In genomic region chr12:84502907-84503787, GRCh38 we compare ENCODE assay signal across 9 cellular contexts.
DNase-seq lines count a peak whose midpoint lies in the region; ATAC-seq and TF ChIP-seq lines count a peak whose summit lies in the region.
"Had no signal": no experiment of that assay in that cellular context is flagged by ENCODE, and none has a peak within 500 bp of the region (broad histone marks: within the 10 kb centered on the region; RNA-seq: fewer than 3 reads in every experiment).

No MANE protein-coding gene starts in this region.

- no peak overlapping the region for H3K4me3 ChIP-seq in GM12865 (ENCODE audit: low read depth, low read length)
- H3K4me3 ChIP-seq in NB4 (ENCODE audit: low read depth, low read length) = no peak overlapping the region
- H3K4me3 ChIP-seq in left ventricle myocardium inferior = no peak overlapping the region
- no peak overlapping the region for H3K4me3 ChIP-seq in gastrocnemius medialis

- no peak overlapping the region for H3K27ac ChIP-seq in left ventricle myocardium inferior (replicated peaks)
- no peak overlapping the region for H3K27ac ChIP-seq in gastrocnemius medialis
- H3K27ac ChIP-seq: neutrophil had no signal

- H3K4me3 Mint-ChIP-seq in activated CD8-positive, alpha-beta T cell treated with anti-CD3 and anti-CD28 coated beads for 36 hours = no peak overlapping the region
- H3K4me3 Mint-ChIP-seq in stimulated activated memory B cell treated with anti-CD40 and anti-IgM and Interleukin-4, amounts not matched to agents 10 μg/mL and 1 μg/mL and 100 μg/mL, for 72 hours = no peak overlapping the region

- H3K36me3 Mint-ChIP-seq in activated CD8-positive, alpha-beta T cell treated with anti-CD3 and anti-CD28 coated beads for 36 hours (ENCODE audit: low read depth) = no peaks in the 10 kb centered on the region
- no peaks in the 10 kb centered on the region for H3K36me3 Mint-ChIP-seq in stimulated activated memory B cell treated with anti-CD40 and anti-IgM and Interleukin-4, amounts not matched to agents 10 μg/mL and 1 μg/mL and 100 μg/mL, for 72 hours

- TF ChIP-seq CTCF in GM12865 (IDR thresholded peaks at IDR 0.05; ENCODE audit: insufficient read depth, low read depth, low read length, missing control alignments) = peak; percentile 62
- peak; percentile 91 for TF ChIP-seq CTCF in NB4 (IDR thresholded peaks at IDR 0.05; ENCODE audit: low read depth, low read length)
- TF ChIP-seq CTCF in activated CD8-positive, alpha-beta T cell treated with anti-CD3 and anti-CD28 coated beads for 36 hours (IDR thresholded peaks at IDR 0.05) = peak; percentile 56
- TF ChIP-seq CTCF in left ventricle myocardium inferior (IDR thresholded peaks at IDR 0.05; ENCODE audit: borderline replicate concordance) = peak; percentile 66
- peak in 1 of 5 experiments; percentile 10 for TF ChIP-seq CTCF in gastrocnemius medialis (IDR thresholded peaks at IDR 0.05 in 4 of 5, conservative IDR thresholded peaks at IDR 0.05 in 1 of 5)

- CTCF ChIA-PET in activated CD8-positive, alpha-beta T cell treated with anti-CD3 and anti-CD28 coated beads for 36 hours (lab: Charles Lee) = interaction anchor here (1.1 to 1.7 kb wide), 2 partner anchors 9 to 1817 kb away, joined by 3 to 8 read pairs; partner anchors contain the start of gene TMTC2

- POLR2A ChIA-PET in activated CD8-positive, alpha-beta T cell treated with anti-CD3 and anti-CD28 coated beads for 36 hours (lab: Charles Lee) = no interaction called here

- H3K4me1 ChIP-seq in left ventricle myocardium inferior (peaks cover 17% of the 10 kb centered on the region), gastrocnemius medialis (no peaks in the 10 kb centered on the region)

- DNase-seq in AG08396 (ENCODE audit: low spot score) (peak; percentile 62), GM12865 (ENCODE audit: low read depth) (peak; percentile 56), NB4 (ENCODE audit: low read depth) (peak; percentile 71), left ventricle myocardium inferior (no peak), gastrocnemius medialis (no peak)
- peak; percentile 25 for DNase-seq in activated CD8-positive, alpha-beta T cell treated with anti-CD3 and anti-CD28 coated beads for 36 hours

- H3K27me3 ChIP-seq in left ventricle myocardium inferior (ENCODE audit: low read depth) (no peaks in the 10 kb centered on the region), gastrocnemius medialis (no peaks in the 10 kb centered on the region)
- H3K27me3 ChIP-seq: neutrophil had no signal

- in situ Hi-C loops in gastrocnemius medialis (cut with MboI; ENCODE audit: low sequenced_read_pairs in 4 of 4) = no loop called here

- ATAC-seq in HG02588 (IDR thresholded peaks at IDR 0.05; ENCODE audit: unreplicated experiment) = peak; percentile 90
- ATAC-seq in activated CD8-positive, alpha-beta T cell treated with anti-CD3 and anti-CD28 coated beads for 36 hours = no peak
- ATAC-seq in stimulated activated memory B cell treated with anti-CD40 and anti-IgM and Interleukin-4, amounts not matched to agents 10 μg/mL and 1 μg/mL and 100 μg/mL, for 72 hours = peak; percentile 54
- no peak for ATAC-seq in gastrocnemius medialis

- H3K36me3 ChIP-seq in left ventricle myocardium inferior = no peaks in the 10 kb centered on the region
- H3K36me3 ChIP-seq in gastrocnemius medialis = no peaks in the 10 kb centered on the region
- H3K36me3 ChIP-seq: neutrophil had no signal

- H3K9me3 ChIP-seq in left ventricle myocardium inferior (replicated peaks) = no peaks in the 10 kb centered on the region
- no peaks in the 10 kb centered on the region for H3K9me3 ChIP-seq in gastrocnemius medialis
- H3K9me3 ChIP-seq: neutrophil had no signal

- H3K9me3 Mint-ChIP-seq in activated CD8-positive, alpha-beta T cell treated with anti-CD3 and anti-CD28 coated beads for 36 hours = no peaks in the 10 kb centered on the region
- no peaks in the 10 kb centered on the region for H3K9me3 Mint-ChIP-seq in stimulated activated memory B cell treated with anti-CD40 and anti-IgM and Interleukin-4, amounts not matched to agents 10 μg/mL and 1 μg/mL and 100 μg/mL, for 72 hours

- no peaks in the 10 kb centered on the region for H3K27me3 Mint-ChIP-seq in activated CD8-positive, alpha-beta T cell treated with anti-CD3 and anti-CD28 coated beads for 36 hours
- no peaks in the 10 kb centered on the region for H3K27me3 Mint-ChIP-seq in stimulated activated memory B cell treated with anti-CD40 and anti-IgM and Interleukin-4, amounts not matched to agents 10 μg/mL and 1 μg/mL and 100 μg/mL, for 72 hours

- no peaks in the 10 kb centered on the region for H3K4me1 Mint-ChIP-seq in activated CD8-positive, alpha-beta T cell treated with anti-CD3 and anti-CD28 coated beads for 36 hours (ENCODE audit: low read depth)
- no peaks in the 10 kb centered on the region for H3K4me1 Mint-ChIP-seq in stimulated activated memory B cell treated with anti-CD40 and anti-IgM and Interleukin-4, amounts not matched to agents 10 μg/mL and 1 μg/mL and 100 μg/mL, for 72 hours

- no peak for TF ChIP-seq POLR2A in NB4 (IDR thresholded peaks at IDR 0.05; ENCODE audit: extremely low read depth, insufficient read length)
- TF ChIP-seq POLR2A in gastrocnemius medialis (IDR thresholded peaks at IDR 0.05) = no peak

- no peak overlapping the region for H3K27ac Mint-ChIP-seq in activated CD8-positive, alpha-beta T cell treated with anti-CD3 and anti-CD28 coated beads for 36 hours
- H3K27ac Mint-ChIP-seq in stimulated activated memory B cell treated with anti-CD40 and anti-IgM and Interleukin-4, amounts not matched to agents 10 μg/mL and 1 μg/mL and 100 μg/mL, for 72 hours = no peak overlapping the region

- intact Hi-C loops in activated CD8-positive, alpha-beta T cell treated with anti-CD3 and anti-CD28 coated beads for 36 hours (cut with micrococcal nuclease) = loop anchor here (10.0 kb wide), 1 partner anchor 1818 kb away; the partner anchor contains the start of gene TMTC2
- intact Hi-C loops in left ventricle myocardium inferior (cut with micrococcal nuclease) = no loop called here
- intact Hi-C loops in gastrocnemius medialis (cut with DNase I; ENCODE audit: low total_unique reads) = loop anchor here (10.0 kb wide), 1 partner anchor 1818 kb away; the partner anchor contains the start of gene TMTC2

Comparison
In these comparisons a context has a peak if more than half of its experiments do, and no peak if none do; other contexts are left out.
1. DNase-seq: peak in AG08396 (single experiment), GM12865 (single experiment), NB4 (single experiment) and activated CD8-positive, alpha-beta T cell treated with anti-CD3 and anti-CD28 coated beads for 36 hours (single experiment); none in left ventricle myocardium inferior (single experiment) and gastrocnemius medialis (0 of 2).
2. ATAC-seq: peak in HG02588 (single experiment) and stimulated activated memory B cell treated with anti-CD40 and anti-IgM and Interleukin-4, amounts not matched to agents 10 μg/mL and 1 μg/mL and 100 μg/mL, for 72 hours (single experiment); none in activated CD8-positive, alpha-beta T cell treated with anti-CD3 and anti-CD28 coated beads for 36 hours (single experiment) and gastrocnemius medialis (0 of 2).